Comparison of ENCODE assay signal across 18 cellular contexts in genomic region chr7:42650171-42650570, GRCh38.
DNase-seq lines count a peak whose midpoint lies in the region; ATAC-seq, FAIRE-seq and TF ChIP-seq lines count a peak whose summit lies in the region.
"Had no signal": no experiment of that assay in that cellular context is flagged by ENCODE, and none has a peak within 500 bp of the region (broad histone marks: within the 10 kb centered on the region; RNA-seq: fewer than 3 reads in every experiment).

No MANE protein-coding gene starts in this region.

- DNase-seq in Ammon's horn (ENCODE audit: low spot score) (peak; percentile 68), K562 (ENCODE audit: extremely low read depth in 1 of 4, low spot score in 3 of 4) (no peak), hippocampal formation (lab: John Stamatoyannopoulos, UW) (peak; percentile 1 to 61), substantia nigra (lab: John Stamatoyannopoulos, UW) (peak in 6 of 49 donors; percentile 1 to 14 (median 4)), NCI-H82 (lab: John Stamatoyannopoulos, UW) (no peak), DMS 273 (lab: John Stamatoyannopoulos, UW; ENCODE audit: unreplicated experiment) (no peak)
- DNase-seq: DMS79, GM23248, H9, IMR-90, MV-4-11, NCI-H1105 treated with DMSO at 0.1 percent for 48 hours, NCI-H2081, NCI-H2171, NCI-H345, NCI-H524, Peyer's patch had no signal

- CTCF ChIA-PET in K562 (lab: Yijun Ruan, JAX; ENCODE audit: low intra/inter-chr PET ratio), result no interaction called here

- H3K27me3 ChIP-seq in K562 (ENCODE audit: control insufficient read depth in 2 of 2, insufficient read depth in 2 of 2, low read length in 2 of 2), result no peaks in the 10 kb centered on the region
- H3K27me3 ChIP-seq: Peyer's patch had no signal

- ATAC-seq in K562, result no peak
- ATAC-seq in GM19463 (IDR thresholded peaks at IDR 0.05; ENCODE audit: unreplicated experiment), result no peak

- POLR2A ChIA-PET in K562 (lab: Yijun Ruan, JAX), result interaction anchor here (0.8 to 1.5 kb wide), 2 partner anchors 13 to 29 kb away, joined by 3 read pairs; no protein-coding TSS in a partner anchor

- TF ChIP-seq RAD21 in K562 (CRISPR knock-in tag; conservative IDR thresholded peaks at IDR 0.05 in 1 of 2, IDR thresholded peaks at IDR 0.05 in 1 of 2), result no peak

- no peak for FAIRE-seq in K562 (lab: Jason Lieb, UNC)

- no peak for TF ChIP-seq EP300 in K562 (IDR thresholded peaks at IDR 0.05; ENCODE audit: low read length)

- no peaks in the 10 kb centered on the region for H3K79me2 ChIP-seq in K562 (ENCODE audit: control insufficient read depth, insufficient read depth, low read length)

- H3K4me3 ChIP-seq in K562, result no peak overlapping the region
- H3K4me3 ChIP-seq: GM23248, Peyer's patch had no signal

- in situ Hi-C loops in K562 (cut with MboI), result no loop called here

- H3K36me3 ChIP-seq in K562 (ENCODE audit: control insufficient read depth, insufficient read depth, low read length), result no peaks in the 10 kb centered on the region
- H3K36me3 ChIP-seq: Peyer's patch had no signal

- no peaks in the 10 kb centered on the region for H3K9me1 ChIP-seq in K562 (ENCODE audit: control insufficient read depth, insufficient read depth, low read length)

- BruUV-seq in K562 (replicated peaks; lab: Mats Ljungman, UMichigan), result no TSS peak

- 10% methylated on average over 6 of the region's 6 CpGs for WGBS in K562 (ENCODE audit: insufficient coverage, low coverage, missing lambda C conversion rate)

- H3K4me2 ChIP-seq in K562 (ENCODE audit: insufficient read depth, low read length), result no peak overlapping the region

- no peak overlapping the region for H2AFZ ChIP-seq in K562 (ENCODE audit: low read depth, low read length)
- H2AFZ ChIP-seq: GM23248 had no signal

- no peaks in the 10 kb centered on the region for H4K20me1 ChIP-seq in K562 (replicated peaks; ENCODE audit: control insufficient read depth, insufficient read depth, low read length)

- no peak overlapping the region for H3K9ac ChIP-seq in K562 (ENCODE audit: insufficient read depth in 1 of 2, low read depth in 2 of 2, low read length in 2 of 2)
- H3K9ac ChIP-seq: GM23248 had no signal

- no peaks in the 10 kb centered on the region for H3K4me1 ChIP-seq in K562 (replicated peaks in 1 of 2; ENCODE audit: control insufficient read depth in 2 of 2, insufficient read depth in 2 of 2, low read length in 2 of 2)
- H3K4me1 ChIP-seq: Peyer's patch had no signal

- no peak for TF ChIP-seq CTCF in K562 (IDR thresholded peaks at IDR 0.05 in 2 of 3, conservative IDR thresholded peaks at IDR 0.05 in 1 of 3; ENCODE audit: insufficient read depth in 2 of 3, low read depth in 1 of 3, low read length in 3 of 3)

- H3K9me3 ChIP-seq in K562 (replicated peaks; ENCODE audit: control insufficient read depth, insufficient read depth, low read depth, low read length), result no peaks in the 10 kb centered on the region
- H3K9me3 ChIP-seq: Peyer's patch had no signal

- H3K27ac ChIP-seq in K562 (ENCODE audit: extremely low read depth, low read depth, low read length), result no peak overlapping the region
- peak overlapping the region; percentile 31 for H3K27ac ChIP-seq in substantia nigra (ENCODE audit: low read depth, low read length, poor library complexity, severe bottlenecking)
- H3K27ac ChIP-seq: GM23248, Peyer's patch had no signal

- intact Hi-C loops in K562 (cut with micrococcal nuclease), result no loop called here

- TF ChIP-seq POLR2A in K562 (conservative IDR thresholded peaks at IDR 0.05), result no peak

TF ChIP-seq in K562, 482 proteins besides CTCF, POLR2A, EP300 and RAD21:
- TF ChIP-seq SMAD1 (IDR thresholded peaks at IDR 0.05; ENCODE audit: low read depth, low read length, partially characterized antibody), result no peak
- TF ChIP-seq ATF3 (IDR thresholded peaks at IDR 0.05), result peak; percentile 14; the same call in 1 of the 2 replicates
- TF ChIP-seq ATF3 (CRISPR knock-in tag; conservative IDR thresholded peaks at IDR 0.05), result no peak
- TF ChIP-seq NR2C1 (IDR thresholded peaks at IDR 0.05), result 0 out of 2 replicates have a peak, but pooled peaks have one; percentile 26
- no peak for TF ChIP-seq NR2C1 (tag; IDR thresholded peaks at IDR 0.05)

Comparison
In these comparisons a context has a peak if more than half of its experiments do, and no peak if none do; other contexts are left out.
1. DNase-seq: peak in Ammon's horn (single experiment) and hippocampal formation (2 of 2); none in K562 (0 of 4), NCI-H82 (single experiment) and DMS 273 (single experiment).